Comparison of ENCODE assay signal across 7 cellular contexts in genomic region chr12:111164833-111165232, GRCh38.
"Had no signal": no experiment of that assay in that cellular context is flagged by ENCODE, and none has a peak within 500 bp of the region (broad histone marks: within the 10 kb centered on the region; RNA-seq: fewer than 3 reads in every experiment).

No MANE protein-coding gene starts in this region.

- H3K9me3 Mint-ChIP-seq: IgD-negative memory B cell had no signal

- FAIRE-seq: HTR-8/SVneo had no signal

- H3K4me2 ChIP-seq: KMS-11 had no signal

- H3K9ac ChIP-seq: KMS-11 had no signal

- H3K4me3 Mint-ChIP-seq: IgD-negative memory B cell had no signal

- H3K27ac ChIP-seq: HL-60, KMS-11 had no signal

- H3K27ac Mint-ChIP-seq: IgD-negative memory B cell had no signal

- H3K36me3 Mint-ChIP-seq: IgD-negative memory B cell had no signal

- DNase-seq: IMR-90, KBM-7, KG1 had no signal
